Comparison of ENCODE assay signal across 2 cellular contexts in genomic region chr20:20733943-20734342, GRCh38.
TF ChIP-seq lines count a peak whose summit lies in the region.

No MANE protein-coding gene starts in this region.

TF ChIP-seq in GM23338, 12 proteins besides CTCF, POLR2A, EP300 and RAD21 (continued from another document):
- TF ChIP-seq STAT1 (IDR thresholded peaks at IDR 0.05; ENCODE audit: unreplicated experiment) (no peak), EZH2 (IDR thresholded peaks at IDR 0.05; ENCODE audit: low read depth, unreplicated experiment) (no peak), ZNF462 (CRISPR knock-in tag; IDR thresholded peaks at IDR 0.05) (no peak), ZNF331 (CRISPR knock-in tag; IDR thresholded peaks at IDR 0.05; ENCODE audit: low read depth) (no peak), POLR2AphosphoS5 (IDR thresholded peaks at IDR 0.05; ENCODE audit: low read depth) (no peak), NANOG (IDR thresholded peaks at IDR 0.05; ENCODE audit: borderline replicate concordance) (no peak), CREB1 (CRISPR knock-in tag; IDR thresholded peaks at IDR 0.05; ENCODE audit: low read depth) (no peak), EZH2phosphoT487 (IDR thresholded peaks at IDR 0.05; ENCODE audit: unreplicated experiment) (no peak), ZNF114 (CRISPR knock-in tag; IDR thresholded peaks at IDR 0.05) (no peak)
- TF ChIP-seq, protein P1, sequence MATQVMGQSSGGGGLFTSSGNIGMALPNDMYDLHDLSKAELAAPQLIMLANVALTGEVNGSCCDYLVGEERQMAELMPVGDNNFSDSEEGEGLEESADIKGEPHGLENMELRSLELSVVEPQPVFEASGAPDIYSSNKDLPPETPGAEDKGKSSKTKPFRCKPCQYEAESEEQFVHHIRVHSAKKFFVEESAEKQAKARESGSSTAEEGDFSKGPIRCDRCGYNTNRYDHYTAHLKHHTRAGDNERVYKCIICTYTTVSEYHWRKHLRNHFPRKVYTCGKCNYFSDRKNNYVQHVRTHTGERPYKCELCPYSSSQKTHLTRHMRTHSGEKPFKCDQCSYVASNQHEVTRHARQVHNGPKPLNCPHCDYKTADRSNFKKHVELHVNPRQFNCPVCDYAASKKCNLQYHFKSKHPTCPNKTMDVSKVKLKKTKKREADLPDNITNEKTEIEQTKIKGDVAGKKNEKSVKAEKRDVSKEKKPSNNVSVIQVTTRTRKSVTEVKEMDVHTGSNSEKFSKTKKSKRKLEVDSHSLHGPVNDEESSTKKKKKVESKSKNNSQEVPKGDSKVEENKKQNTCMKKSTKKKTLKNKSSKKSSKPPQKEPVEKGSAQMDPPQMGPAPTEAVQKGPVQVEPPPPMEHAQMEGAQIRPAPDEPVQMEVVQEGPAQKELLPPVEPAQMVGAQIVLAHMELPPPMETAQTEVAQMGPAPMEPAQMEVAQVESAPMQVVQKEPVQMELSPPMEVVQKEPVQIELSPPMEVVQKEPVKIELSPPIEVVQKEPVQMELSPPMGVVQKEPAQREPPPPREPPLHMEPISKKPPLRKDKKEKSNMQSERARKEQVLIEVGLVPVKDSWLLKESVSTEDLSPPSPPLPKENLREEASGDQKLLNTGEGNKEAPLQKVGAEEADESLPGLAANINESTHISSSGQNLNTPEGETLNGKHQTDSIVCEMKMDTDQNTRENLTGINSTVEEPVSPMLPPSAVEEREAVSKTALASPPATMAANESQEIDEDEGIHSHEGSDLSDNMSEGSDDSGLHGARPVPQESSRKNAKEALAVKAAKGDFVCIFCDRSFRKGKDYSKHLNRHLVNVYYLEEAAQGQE (IDR thresholded peaks at IDR 0.05; ENCODE audit: unreplicated experiment), result no peak
- TF ChIP-seq, protein P2, sequence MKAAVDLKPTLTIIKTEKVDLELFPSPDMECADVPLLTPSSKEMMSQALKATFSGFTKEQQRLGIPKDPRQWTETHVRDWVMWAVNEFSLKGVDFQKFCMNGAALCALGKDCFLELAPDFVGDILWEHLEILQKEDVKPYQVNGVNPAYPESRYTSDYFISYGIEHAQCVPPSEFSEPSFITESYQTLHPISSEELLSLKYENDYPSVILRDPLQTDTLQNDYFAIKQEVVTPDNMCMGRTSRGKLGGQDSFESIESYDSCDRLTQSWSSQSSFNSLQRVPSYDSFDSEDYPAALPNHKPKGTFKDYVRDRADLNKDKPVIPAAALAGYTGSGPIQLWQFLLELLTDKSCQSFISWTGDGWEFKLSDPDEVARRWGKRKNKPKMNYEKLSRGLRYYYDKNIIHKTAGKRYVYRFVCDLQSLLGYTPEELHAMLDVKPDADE (IDR thresholded peaks at IDR 0.05), result no peak

TF ChIP-seq in WTC11, 78 proteins besides CTCF, POLR2A, EP300 and RAD21 (continued from another document):
- TF ChIP-seq EMX1 (CRISPR knock-in tag; IDR thresholded peaks at IDR 0.05), result no peak
- no peak for TF ChIP-seq CREB1 (CRISPR knock-in tag; IDR thresholded peaks at IDR 0.05)
- no peak for TF ChIP-seq SMAD4 (CRISPR knock-in tag; IDR thresholded peaks at IDR 0.05)
- TF ChIP-seq JUN (CRISPR knock-in tag; IDR thresholded peaks at IDR 0.05), result no peak
- TF ChIP-seq, protein P3, sequence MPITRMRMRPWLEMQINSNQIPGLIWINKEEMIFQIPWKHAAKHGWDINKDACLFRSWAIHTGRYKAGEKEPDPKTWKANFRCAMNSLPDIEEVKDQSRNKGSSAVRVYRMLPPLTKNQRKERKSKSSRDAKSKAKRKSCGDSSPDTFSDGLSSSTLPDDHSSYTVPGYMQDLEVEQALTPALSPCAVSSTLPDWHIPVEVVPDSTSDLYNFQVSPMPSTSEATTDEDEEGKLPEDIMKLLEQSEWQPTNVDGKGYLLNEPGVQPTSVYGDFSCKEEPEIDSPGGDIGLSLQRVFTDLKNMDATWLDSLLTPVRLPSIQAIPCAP (CRISPR knock-in tag; IDR thresholded peaks at IDR 0.05), result no peak
TF ChIP-seq in WTC11: peak in this region for 0.
